16 cellular contexts compared by ENCODE assay signal in genomic region chr12:33245459-33245858, GRCh38.
DNase-seq lines count a peak whose midpoint lies in the region; ATAC-seq and TF ChIP-seq lines count a peak whose summit lies in the region.
"Had no signal": no experiment of that assay in that cellular context is flagged by ENCODE, and none has a peak within 500 bp of the region (broad histone marks: within the 10 kb centered on the region; RNA-seq: fewer than 3 reads in every experiment).

No MANE protein-coding gene starts in this region.

- H3K27ac Mint-ChIP-seq in nephron = peak overlapping the region; percentile 95 to 97 (median 96)
- H3K27ac Mint-ChIP-seq: CD8-positive, alpha-beta T cell had no signal

- no peaks in the 10 kb centered on the region for H3K36me3 Mint-ChIP-seq in nephron (ENCODE audit: low read depth)
- H3K36me3 Mint-ChIP-seq: CD8-positive, alpha-beta T cell had no signal

- peak; percentile 1 for DNase-seq in NAMALWA (ENCODE audit: low spot score)
- peak; percentile 0 for DNase-seq in fibroblast of gingiva (ENCODE audit: low read depth)
- DNase-seq in activated T-cell treated with anti-CD3 and anti-CD28 coated beads for 4 hours = no peak
- DNase-seq in BE2C = no peak
- DNase-seq in HuH-7.5 (ENCODE audit: low spot score) = no peak
- DNase-seq: 8988T; Calu3; CD8-positive, alpha-beta T cell; DMS79 treated with DMSO at 0.1 percent for 48 hours; GM23248; IMR-90 had no signal

- peak overlapping the region in 1 of 3 experiments; percentile 15 for H3K4me3 Mint-ChIP-seq in nephron
- H3K4me3 Mint-ChIP-seq: CD8-positive, alpha-beta T cell had no signal

- no peaks in the 10 kb centered on the region for H3K27me3 ChIP-seq in BE2C
- H3K27me3 ChIP-seq: BLaER1 treated with 17β-estradiol and CSF1 and Interleukin-3, amounts not matched to agents 10 nM and 100 nM had no signal

- H3K4me1 Mint-ChIP-seq in nephron = peaks cover 17% of the 10 kb centered on the region

- no peaks in the 10 kb centered on the region for H3K4me1 ChIP-seq in BE2C
- H3K4me1 ChIP-seq: BLaER1 treated with 17β-estradiol and CSF1 and Interleukin-3, amounts not matched to agents 10 nM and 100 nM; HAP-1 had no signal

- peaks cover 17% of the 10 kb centered on the region for H3K9me3 Mint-ChIP-seq in nephron

- TF ChIP-seq CTCF in nephron (IDR thresholded peaks at IDR 0.05; ENCODE audit: unreplicated experiment in 3 of 3) = no peak
- no peak for TF ChIP-seq CTCF in BE2C (IDR thresholded peaks at IDR 0.05; ENCODE audit: low read depth, low read length)

- ATAC-seq in GM19023 (IDR thresholded peaks at IDR 0.05; ENCODE audit: unreplicated experiment) = no peak
- ATAC-seq: CD8-positive, alpha-beta T cell; GM12878 had no signal

- peaks cover 3% of the 10 kb centered on the region for H3K27me3 Mint-ChIP-seq in nephron (ENCODE audit: low read depth)

- H3K9me3 ChIP-seq in BE2C = no peaks in the 10 kb centered on the region; the same call in 1 of the 2 replicates
- H3K9me3 ChIP-seq: HAP-1 had no signal

- H3K36me3 ChIP-seq in BE2C = no peaks in the 10 kb centered on the region
- H3K36me3 ChIP-seq: BLaER1 treated with 17β-estradiol and CSF1 and Interleukin-3, amounts not matched to agents 10 nM and 100 nM; HAP-1 had no signal

- H3K4me3 ChIP-seq in BE2C (ENCODE audit: low read depth, low read length) = no peak overlapping the region
- H3K4me3 ChIP-seq: BLaER1 treated with 17β-estradiol and CSF1 and Interleukin-3, amounts not matched to agents 10 nM and 100 nM; GM12878; GM23248; HAP-1 had no signal

Comparison
In these comparisons a context has a peak if more than half of its experiments do, and no peak if none do; other contexts are left out.
1. DNase-seq: peak in NAMALWA (single experiment) and fibroblast of gingiva (single experiment); none in activated T-cell treated with anti-CD3 and anti-CD28 coated beads for 4 hours (single experiment), BE2C (single experiment) and HuH-7.5 (single experiment).